8 cellular contexts compared by ENCODE assay signal in genomic region chr1:7953850-7954609, GRCh38. TPM values are rescaled to one million over a fixed set of nuclear protein-coding genes. Genes with fewer than 3 reads are reported as not detected.
DNase-seq lines count a peak whose midpoint lies in the region; ATAC-seq and TF ChIP-seq lines count a peak whose summit lies in the region.

No MANE protein-coding gene starts in this region.

- peaks cover 0 to 2% (median 0%) of the 10 kb centered on the region in 4 donors for H3K36me3 ChIP-seq in liver (ENCODE audit: control insufficient read depth in 4 of 4, insufficient read depth in 3 of 4, low read depth in 1 of 4, low read length in 3 of 4)

- intact Hi-C loops in activated CD4-positive, alpha-beta T cell treated with anti-CD3 and anti-CD28 coated beads, Interleukin-2, amount 10 ng/mL, durations not matched to agents 24 days and 14 days (cut with micrococcal nuclease): no loop called here

- H3K27me3 ChIP-seq in liver (ENCODE audit: control insufficient read depth in 4 of 4, insufficient read depth in 4 of 4, low read length in 3 of 4): no peaks in the 10 kb centered on the region

- peak; percentile 96 for ATAC-seq in HG03095 (IDR thresholded peaks at IDR 0.05; ENCODE audit: unreplicated experiment)

- peaks cover 0 to 7% (median 3%) of the 10 kb centered on the region in 4 donors for H3K4me1 ChIP-seq in liver (ENCODE audit: control insufficient read depth in 4 of 4, insufficient read depth in 4 of 4, low read length in 3 of 4)

- DNase-seq in 8988T: peak; percentile 82
- peak; percentile 93 for DNase-seq in NCI-H345 (lab: John Stamatoyannopoulos, UW)
- DNase-seq in activated CD4-positive, alpha-beta T cell treated with anti-CD3 and anti-CD28 coated beads, Interleukin-2, amount 10 ng/mL, durations not matched to agents 24 days and 14 days: peak; percentile 96
- peak; percentile 84 for DNase-seq in cortex of kidney (lab: John Stamatoyannopoulos, UW)
- DNase-seq in stimulated activated CD4-positive, alpha-beta T cell treated with anti-CD3 and anti-CD28 coated beads, TNF-alpha, amount 100 ng/mL, for 48 hours (ENCODE audit: low read depth in 3 of 3): peak; percentile 69 to 78 (median 71)

- peaks cover 47% of the 10 kb centered on the region for H3K4me1 Mint-ChIP-seq in activated CD4-positive, alpha-beta T cell treated with anti-CD3 and anti-CD28 coated beads, Interleukin-2, amount 10 ng/mL, durations not matched to agents 24 days and 14 days

- peak overlapping the region; percentile 46 to 72 for H3K9ac ChIP-seq in liver (ENCODE audit: low read depth in 1 of 2, low read length in 2 of 2)

- no peaks in the 10 kb centered on the region for H3K9me3 ChIP-seq in liver (ENCODE audit: control insufficient read depth in 4 of 4, low read length in 3 of 4)

- WGBS in liver: 5% methylated on average over 65 of the region's 65 CpGs

- H3K9me3 Mint-ChIP-seq in activated CD4-positive, alpha-beta T cell treated with anti-CD3 and anti-CD28 coated beads, Interleukin-2, amount 10 ng/mL, durations not matched to agents 24 days and 14 days: no peaks in the 10 kb centered on the region

- peak; percentile 68 for TF ChIP-seq POLR2A in GM18526 (IDR thresholded peaks at IDR 0.05; ENCODE audit: extremely low read depth, insufficient read length)

- no peak for TF ChIP-seq RAD21 in liver (IDR thresholded peaks at IDR 0.05)

- H3K4me3 Mint-ChIP-seq in activated CD4-positive, alpha-beta T cell treated with anti-CD3 and anti-CD28 coated beads, Interleukin-2, amount 10 ng/mL, durations not matched to agents 24 days and 14 days: peak overlapping the region; percentile 90

- no peaks in the 10 kb centered on the region for H3K36me3 Mint-ChIP-seq in activated CD4-positive, alpha-beta T cell treated with anti-CD3 and anti-CD28 coated beads, Interleukin-2, amount 10 ng/mL, durations not matched to agents 24 days and 14 days (ENCODE audit: low read depth)

- peak overlapping the region; percentile 98 for H3K27ac Mint-ChIP-seq in activated CD4-positive, alpha-beta T cell treated with anti-CD3 and anti-CD28 coated beads, Interleukin-2, amount 10 ng/mL, durations not matched to agents 24 days and 14 days

- TF ChIP-seq CTCF in liver (IDR thresholded peaks at IDR 0.05; ENCODE audit: low read depth, low read length, missing input control): no peak

- peak overlapping the region; percentile 75 to 85 for H3K27ac ChIP-seq in liver (ENCODE audit: low read depth in 1 of 2, low read length in 2 of 2)

- H3K27me3 Mint-ChIP-seq in activated CD4-positive, alpha-beta T cell treated with anti-CD3 and anti-CD28 coated beads, Interleukin-2, amount 10 ng/mL, durations not matched to agents 24 days and 14 days: no peaks in the 10 kb centered on the region

- H3K4me3 ChIP-seq in liver (ENCODE audit: low read depth in 1 of 3, low read length in 3 of 3): peak overlapping the region; percentile 59 to 79 (median 71)

TF ChIP-seq in liver, 16 proteins besides CTCF, POLR2A, EP300 and RAD21:
- TF ChIP-seq JUND (IDR thresholded peaks at IDR 0.05) (no peak), FOXA2 (IDR thresholded peaks at IDR 0.05) (no peak), RXRA (IDR thresholded peaks at IDR 0.05) (peak; percentile 66 to 87), ZBTB33 (IDR thresholded peaks at IDR 0.05) (peak; percentile 13), REST (IDR thresholded peaks at IDR 0.05) (peak; percentile 68), MAX (IDR thresholded peaks at IDR 0.05) (peak; percentile 86), SP1 (IDR thresholded peaks at IDR 0.05) (peak; percentile 83), TAF1 (conservative IDR thresholded peaks at IDR 0.05) (peak; percentile 44), GABPA (IDR thresholded peaks at IDR 0.05 in 1 of 2, conservative IDR thresholded peaks at IDR 0.05 in 1 of 2) (peak; percentile 79 to 95), NR2F2 (IDR thresholded peaks at IDR 0.05) (peak; percentile 95), FOXA1 (IDR thresholded peaks at IDR 0.05) (peak; percentile 13), ATF3 (IDR thresholded peaks at IDR 0.05) (no peak), HNF4A (conservative IDR thresholded peaks at IDR 0.05) (peak in 1 of 2 donors; percentile 36), HNF4G (IDR thresholded peaks at IDR 0.05) (no peak), YY1 (IDR thresholded peaks at IDR 0.05) (peak; percentile 60), EGR1 (IDR thresholded peaks at IDR 0.05; ENCODE audit: low read depth in 2 of 2) (peak in 1 of 2 donors; percentile 49)

RNA-seq across cellular contexts. Expression of gene PARK7, which starts 7.5 kb away (rescaled TPM):
- total RNA-seq in activated CD4-positive, alpha-beta T cell treated with anti-CD3 and anti-CD28 coated beads, Interleukin-2, amount 10 ng/mL, durations not matched to agents 24 days and 14 days: 409 and 426 TPM in 2 replicates
- 100 to 1,000 TPM; 107 to 131 TPM for total RNA-seq in liver
- 100 to 1,000 TPM; 231 to 297 TPM for polyA plus RNA-seq in liver

RNA-seq across cellular contexts. Expression of gene TNFRSF9, which starts 13.4 kb away (rescaled TPM):
- 30.5 and 30.9 TPM in 2 replicates for total RNA-seq in activated CD4-positive, alpha-beta T cell treated with anti-CD3 and anti-CD28 coated beads, Interleukin-2, amount 10 ng/mL, durations not matched to agents 24 days and 14 days
- under 1 TPM; under 0.01 to 0.09 TPM for total RNA-seq in liver
- under 1 TPM in 1 of 2 donors, not detected in 1; 0.02 TPM for polyA plus RNA-seq in liver

Comparison
In these comparisons a context has a peak if more than half of its experiments do, and no peak if none do; other contexts are left out.
1. Peak in every context shown above with its lines: DNase-seq, ATAC-seq, H3K4me3 ChIP-seq and H3K27ac ChIP-seq.
2. RNA of gene TNFRSF9, which starts 13.4 kb away (total RNA-seq): 30.5 to 30.9 TPM in activated CD4-positive, alpha-beta T cell treated with anti-CD3 and anti-CD28 coated beads, Interleukin-2, amount 10 ng/mL, durations not matched to agents 24 days and 14 days; under 0.01 to 0.09 TPM in liver; every median in the first group is over 10 times any median in the second.